Comparison of ENCODE assay signal across 11 cellular contexts in the genomic region with DNA sequence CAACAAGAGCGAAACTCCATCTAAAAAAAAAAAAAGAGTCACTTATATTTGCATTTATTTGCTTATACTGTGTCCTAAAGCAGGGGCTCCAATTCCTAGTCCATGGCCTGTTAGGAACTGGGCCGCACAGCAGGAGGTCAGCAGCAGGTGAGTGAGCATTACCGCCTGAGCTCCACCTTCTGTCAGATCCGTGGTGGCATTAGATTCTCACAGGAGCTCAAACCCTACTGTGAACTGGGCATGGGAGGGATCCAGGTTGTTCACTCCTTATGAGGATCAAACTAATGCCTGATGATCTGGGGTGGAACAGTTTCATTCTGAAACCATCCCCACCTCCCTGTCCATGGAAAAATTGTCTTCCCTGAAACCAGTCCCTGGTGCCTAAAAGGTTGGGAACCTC. TPM values are rescaled to one million over a fixed set of nuclear protein-coding genes. Genes with fewer than 3 reads are reported as not detected.
A peak's percentile ranks its signal among the peaks of the same experiment; 100 is the strongest.
DNase-seq lines count a peak whose midpoint lies in the region; ATAC-seq and TF ChIP-seq lines count a peak whose summit lies in the region.
"Had no signal": no experiment of that assay in that cellular context is flagged by ENCODE, and none has a peak within 500 bp of the region (broad histone marks: within the 10 kb centered on the region; RNA-seq: fewer than 3 reads in every experiment).

No MANE protein-coding gene starts in this region.

- 89 to 96% methylated on average over 3 to 4 of the region's 4 CpGs for WGBS in upper lobe of left lung, 2 donors

- ATAC-seq in upper lobe of left lung (ENCODE audit: low FRiP score in 2 of 2) = no peak
- ATAC-seq in GM21447 (IDR thresholded peaks at IDR 0.05; ENCODE audit: unreplicated experiment) = no peak

- no peaks in the 10 kb centered on the region for H3K9me3 Mint-ChIP-seq in MCF 10A (ENCODE audit: unreplicated experiment)
- H3K9me3 Mint-ChIP-seq: activated T-cell treated with anti-CD3 and anti-CD28 coated beads, Interleukin-2, amount 50 U/mL, for 24 hours had no signal

- intact Hi-C loops in MCF 10A (cut with micrococcal nuclease) = loop anchor here (5.0 kb wide), 2 partner anchors 36 to 39 kb away; no protein-coding TSS in a partner anchor

- H3K9me3 ChIP-seq in muscle layer of colon (ENCODE audit: low read length) (no peaks in the 10 kb centered on the region), upper lobe of left lung (no peaks in the 10 kb centered on the region)

- peaks cover 10% of the 10 kb centered on the region for H3K36me3 Mint-ChIP-seq in MCF 10A (ENCODE audit: insufficient read depth, unreplicated experiment)

- no peaks in the 10 kb centered on the region for H3K79me2 ChIP-seq in KMS-11 (ENCODE audit: insufficient read depth, low read depth)

- peak overlapping the region; percentile 94 for H3K27ac Mint-ChIP-seq in MCF 10A (ENCODE audit: low read depth, unreplicated experiment)
- H3K27ac Mint-ChIP-seq: activated T-cell treated with anti-CD3 and anti-CD28 coated beads, Interleukin-2, amount 50 U/mL, for 24 hours had no signal

- CTCF ChIA-PET in MCF 10A (lab: Yijun Ruan, JAX) = interaction anchor here (0.6 to 1.9 kb wide), 2 partner anchors 49 to 74 kb away, joined by 3 to 6 read pairs; no protein-coding TSS in a partner anchor

- no peak for TF ChIP-seq POLR2A in upper lobe of left lung (IDR thresholded peaks at IDR 0.05)

- peaks cover 26% of the 10 kb centered on the region for H3K4me1 ChIP-seq in KMS-11 (ENCODE audit: low read depth, poor library complexity, severe bottlenecking)
- peaks cover 77% of the 10 kb centered on the region for H3K4me1 ChIP-seq in muscle layer of colon (ENCODE audit: insufficient read depth, low read length)
- H3K4me1 ChIP-seq in upper lobe of left lung = peaks cover 54 to 56% (median 54%) of the 10 kb centered on the region in 4 donors

- H3K4me3 ChIP-seq in KMS-11 (IDR thresholded peaks at IDR 0.05; ENCODE audit: insufficient read depth, low read depth, low read length) (no peak overlapping the region), muscle layer of colon (ENCODE audit: low read depth in 1 of 2, low read length in 2 of 2) (no peak overlapping the region), upper lobe of left lung (no peak overlapping the region)

- POLR2A ChIA-PET in MCF 10A (lab: Yijun Ruan, JAX) = interaction anchor here (1.1 to 1.6 kb wide), 2 partner anchors 9 to 27 kb away, joined by 3 to 4 read pairs; no protein-coding TSS in a partner anchor

- peaks cover 45% of the 10 kb centered on the region for H3K4me1 Mint-ChIP-seq in MCF 10A (ENCODE audit: insufficient read depth, unreplicated experiment)

- H3K36me3 ChIP-seq in KMS-11 (ENCODE audit: insufficient read depth) (no peaks in the 10 kb centered on the region), muscle layer of colon (ENCODE audit: insufficient read depth, low read length) (peaks cover 7% of the 10 kb centered on the region), upper lobe of left lung (no peaks in the 10 kb centered on the region)

- H3K9ac ChIP-seq in KMS-11 = no peak overlapping the region
- H3K9ac ChIP-seq in muscle layer of colon (ENCODE audit: low read length) = no peak overlapping the region

- BruUV-seq in MCF 10A (replicated peaks; lab: Mats Ljungman, UMichigan) = no TSS peak

- DNase-seq in MCF 10A (ENCODE audit: unreplicated experiment) = no peak
- DNase-seq in upper lobe of left lung = no peak
- no peak for DNase-seq in T-helper 1 cell
- DNase-seq in NOMO-1 treated with dmso at 0.1 percent for 144 hours (lab: John Stamatoyannopoulos, UW; ENCODE audit: unreplicated experiment) = no peak
- DNase-seq: activated T-cell treated with anti-CD3 and anti-CD28 coated beads, Interleukin-2, amount 50 U/mL, for 24 hours; DMS153; NCI-H510A treated with DMSO at 0.1 percent for 48 hours; T-helper 9 cell had no signal

- H4K20me1 ChIP-seq in KMS-11 (ENCODE audit: insufficient read depth) = no peaks in the 10 kb centered on the region

- no peaks in the 10 kb centered on the region for H3K27me3 Mint-ChIP-seq in MCF 10A (ENCODE audit: insufficient read depth, unreplicated experiment)
- H3K27me3 Mint-ChIP-seq: activated T-cell treated with anti-CD3 and anti-CD28 coated beads, Interleukin-2, amount 50 U/mL, for 24 hours had no signal

- H3K27me3 ChIP-seq in KMS-11 (ENCODE audit: insufficient read depth, low read depth) (no peaks in the 10 kb centered on the region), muscle layer of colon (ENCODE audit: control insufficient read depth in 1 of 2, insufficient read depth in 2 of 2, low read length in 2 of 2) (no peaks in the 10 kb centered on the region), upper lobe of left lung (no peaks in the 10 kb centered on the region)

- peak overlapping the region; percentile 38 for H3K4me3 Mint-ChIP-seq in MCF 10A (ENCODE audit: unreplicated experiment)
- H3K4me3 Mint-ChIP-seq: activated T-cell treated with anti-CD3 and anti-CD28 coated beads, Interleukin-2, amount 50 U/mL, for 24 hours had no signal

- peak overlapping the region; percentile 74 for H2AFZ ChIP-seq in KMS-11 (ENCODE audit: low read depth)

- H3K27ac ChIP-seq in KMS-11 (peak overlapping the region; percentile 53; the same call in 1 of the 2 replicates), muscle layer of colon (ENCODE audit: low read depth, low read length) (peak overlapping the region; percentile 91), upper lobe of left lung (peak overlapping the region; percentile 52 to 85 (median 82))

- no peak for TF ChIP-seq EP300 in upper lobe of left lung (IDR thresholded peaks at IDR 0.05)

- peak overlapping the region; percentile 78 for H3K4me2 ChIP-seq in KMS-11

- TF ChIP-seq CTCF in KMS-11 (conservative IDR thresholded peaks at IDR 0.05; ENCODE audit: low read depth, low read length) = no peak
- TF ChIP-seq CTCF in MCF 10A (IDR thresholded peaks at IDR 0.05; ENCODE audit: unreplicated experiment) = no peak
- TF ChIP-seq CTCF in upper lobe of left lung (IDR thresholded peaks at IDR 0.05) = no peak

RNA-seq across cellular contexts. Expression of gene ITGB3, which starts 24.9 kb away (rescaled TPM):
- total RNA-seq in MCF 10A (2022) (0.98 and 1.1 TPM in 2 replicates), upper lobe of left lung (10 to 100 TPM in 3 of 6 donors, 1 to 10 TPM in 3; 3.4 to 17.8 (median 9.8) TPM)

RNA-seq across cellular contexts. Expression of gene EFCAB13, which starts 45.2 kb away (rescaled TPM):
- 1.1 and 1.4 TPM in 2 replicates for total RNA-seq in MCF 10A (2022)
- total RNA-seq in upper lobe of left lung = 10 to 100 TPM in 2 of 6 donors, 1 to 10 TPM in 4; 3.2 to 21.0 (median 8.1) TPM
